Comparison of ENCODE assay signal across 19 cellular contexts in the genomic region with DNA sequence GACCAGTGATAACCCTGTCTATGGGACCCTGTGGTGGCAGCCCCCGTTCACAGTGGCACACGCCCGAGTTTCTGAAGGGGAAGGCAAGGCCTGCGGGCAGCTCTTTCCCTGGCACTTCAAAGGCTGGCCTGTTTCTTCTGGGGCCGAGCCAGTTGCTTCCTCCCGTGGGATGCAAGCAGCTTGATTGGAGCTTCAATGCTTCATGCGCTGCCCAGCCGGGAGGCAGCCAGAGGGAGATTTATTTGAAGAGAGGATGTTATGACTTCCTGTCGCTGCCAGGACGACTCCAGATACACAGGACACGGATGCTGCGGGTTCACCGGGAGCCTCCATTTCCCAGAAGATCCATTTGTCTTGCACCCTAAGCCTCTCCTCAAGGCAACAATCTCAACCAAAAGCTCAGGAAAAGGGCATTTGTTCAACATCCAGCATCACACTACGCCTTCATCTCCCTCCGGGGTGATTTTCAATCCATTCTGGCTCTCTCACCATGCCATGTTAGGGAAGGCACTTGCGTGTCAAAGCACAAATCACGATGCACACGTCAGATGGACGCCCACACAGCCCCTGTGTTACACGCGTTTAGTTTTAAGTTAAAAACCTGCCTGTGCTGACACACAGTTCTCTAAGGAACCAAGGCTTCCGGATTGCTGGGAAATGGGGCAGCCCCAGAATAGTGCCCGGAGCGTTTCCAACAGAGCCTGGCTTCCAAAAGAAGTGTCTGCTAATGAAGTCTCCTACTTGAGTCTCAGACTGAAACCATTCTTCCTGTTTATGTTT.
A peak's percentile ranks its signal among the peaks of the same experiment; 100 is the strongest.
DNase-seq lines count a peak whose midpoint lies in the region; TF ChIP-seq lines count a peak whose summit lies in the region.
"Had no signal": no experiment of that assay in that cellular context is flagged by ENCODE, and none has a peak within 500 bp of the region (broad histone marks: within the 10 kb centered on the region; RNA-seq: fewer than 3 reads in every experiment).

No MANE protein-coding gene starts in this region.

- no peaks in the 10 kb centered on the region for H3K9me3 Mint-ChIP-seq in activated CD4-positive, alpha-beta T cell treated with anti-CD3 and anti-CD28 coated beads, Interleukin-2, amount 10 ng/mL, durations not matched to agents 24 days and 14 days

- no peaks in the 10 kb centered on the region for H3K4me1 ChIP-seq in esophagus muscularis mucosa

- H3K9me3 ChIP-seq in esophagus muscularis mucosa, result peaks cover 0 to 13% (median 5%) of the 10 kb centered on the region in 4 donors

- no peaks in the 10 kb centered on the region for H3K36me3 Mint-ChIP-seq in activated CD4-positive, alpha-beta T cell treated with anti-CD3 and anti-CD28 coated beads, Interleukin-2, amount 10 ng/mL, durations not matched to agents 24 days and 14 days (ENCODE audit: low read depth)
- H3K36me3 Mint-ChIP-seq: CD4-positive, alpha-beta memory T cell had no signal

- no peaks in the 10 kb centered on the region for H3K4me1 Mint-ChIP-seq in activated CD4-positive, alpha-beta T cell treated with anti-CD3 and anti-CD28 coated beads, Interleukin-2, amount 10 ng/mL, durations not matched to agents 24 days and 14 days
- H3K4me1 Mint-ChIP-seq: CD4-positive, alpha-beta memory T cell had no signal

- H3K27ac Mint-ChIP-seq in activated CD4-positive, alpha-beta T cell treated with anti-CD3 and anti-CD28 coated beads, Interleukin-2, amount 10 ng/mL, durations not matched to agents 24 days and 14 days, result no peak overlapping the region
- H3K27ac Mint-ChIP-seq: CD4-positive, alpha-beta memory T cell had no signal

- TF ChIP-seq CTCF in esophagus muscularis mucosa (IDR thresholded peaks at IDR 0.05), result no peak

- H3K27me3 ChIP-seq in esophagus muscularis mucosa, result no peaks in the 10 kb centered on the region

- no peak for TF ChIP-seq POLR2A in esophagus muscularis mucosa (IDR thresholded peaks at IDR 0.05; ENCODE audit: low read depth)

- no peak overlapping the region for H3K27ac ChIP-seq in esophagus muscularis mucosa (replicated peaks in 1 of 4)
- H3K27ac ChIP-seq: 22Rv1, GM23248, KMS-11, RWPE1 had no signal

- H3K4me3 ChIP-seq in esophagus muscularis mucosa, result no peak overlapping the region
- H3K4me3 ChIP-seq: GM12878, GM23248 had no signal

- H3K36me3 ChIP-seq in esophagus muscularis mucosa, result no peaks in the 10 kb centered on the region

- DNase-seq in activated CD4-positive, alpha-beta T cell treated with anti-CD3 and anti-CD28 coated beads, Interleukin-2, amount 10 ng/mL, durations not matched to agents 24 days and 14 days, result peak; percentile 12
- DNase-seq in activated CD4-positive, alpha-beta T cell treated with anti-CD3 and anti-CD28 coated beads, Interleukin-2, amount 50 U/mL, for 4 hours, result no peak
- peak; percentile 64 for DNase-seq in esophagus muscularis mucosa (ENCODE audit: extremely low spot score)
- peak; percentile 12 for DNase-seq in occipital lobe (lab: John Stamatoyannopoulos, UW)
- DNase-seq in NCI-H446 treated with DMSO at 0.1 percent for 48 hours (lab: John Stamatoyannopoulos, UW), result no peak
- no peak for DNase-seq in NCI-H69 (lab: John Stamatoyannopoulos, UW)
- DNase-seq in hepatic stellate cell (ENCODE audit: low spot score), result no peak
- no peak for DNase-seq in CD1c-positive myeloid dendritic cell (ENCODE audit: extremely low spot score)
- DNase-seq: Calu3; CD4-positive, alpha-beta memory T cell; GM23248; MV-4-11; NCI-H1694 treated with DMSO at 0.1 percent for 48 hours; NCI-H524; PC-3 had no signal

- H3K4me3 Mint-ChIP-seq in activated CD4-positive, alpha-beta T cell treated with anti-CD3 and anti-CD28 coated beads, Interleukin-2, amount 10 ng/mL, durations not matched to agents 24 days and 14 days, result no peak overlapping the region
- H3K4me3 Mint-ChIP-seq: CD4-positive, alpha-beta memory T cell had no signal

- WGBS in esophagus muscularis mucosa, result 75% methylated on average over 17 of the region's 24 CpGs

- no peak for TF ChIP-seq EP300 in esophagus muscularis mucosa (IDR thresholded peaks at IDR 0.05)

- intact Hi-C loops in activated CD4-positive, alpha-beta T cell treated with anti-CD3 and anti-CD28 coated beads, Interleukin-2, amount 10 ng/mL, durations not matched to agents 24 days and 14 days (cut with micrococcal nuclease), result no loop called here
- intact Hi-C loops in esophagus muscularis mucosa (cut with DNase I), result no loop called here

- no peaks in the 10 kb centered on the region for H3K27me3 Mint-ChIP-seq in activated CD4-positive, alpha-beta T cell treated with anti-CD3 and anti-CD28 coated beads, Interleukin-2, amount 10 ng/mL, durations not matched to agents 24 days and 14 days
- H3K27me3 Mint-ChIP-seq: CD4-positive, alpha-beta memory T cell had no signal

Comparison
In these comparisons a context has a peak if more than half of its experiments do, and no peak if none do; other contexts are left out.
1. DNase-seq: peak in activated CD4-positive, alpha-beta T cell treated with anti-CD3 and anti-CD28 coated beads, Interleukin-2, amount 10 ng/mL, durations not matched to agents 24 days and 14 days (single experiment), esophagus muscularis mucosa (single experiment) and occipital lobe (single experiment); none in activated CD4-positive, alpha-beta T cell treated with anti-CD3 and anti-CD28 coated beads, Interleukin-2, amount 50 U/mL, for 4 hours (0 of 2), NCI-H446 treated with DMSO at 0.1 percent for 48 hours (single experiment), NCI-H69 (single experiment), hepatic stellate cell (single experiment) and CD1c-positive myeloid dendritic cell (single experiment).